Comparison of ENCODE assay signal across 18 cellular contexts in genomic region chr14:32009221-32009620, GRCh38.
DNase-seq lines count a peak whose midpoint lies in the region; ATAC-seq and TF ChIP-seq lines count a peak whose summit lies in the region.
"Had no signal": no experiment of that assay in that cellular context is flagged by ENCODE, and none has a peak within 500 bp of the region (broad histone marks: within the 10 kb centered on the region; RNA-seq: fewer than 3 reads in every experiment).

No MANE protein-coding gene starts in this region.

- H3K18ac ChIP-seq in trophoblast cell (ENCODE audit: low read length) (no peak overlapping the region), neuronal stem cell (ENCODE audit: low read length) (no peak overlapping the region)

- no peak overlapping the region for H2BK5ac ChIP-seq in trophoblast cell (ENCODE audit: low read depth, low read length, poor library complexity)
- H2BK5ac ChIP-seq in neuronal stem cell (ENCODE audit: low read length): no peak overlapping the region

- H2BK15ac ChIP-seq in neuronal stem cell (ENCODE audit: low read length): no peak overlapping the region

- H2AFZ ChIP-seq in HCT116 (ENCODE audit: low read depth, low read length, poor library complexity, severe bottlenecking) (no peak overlapping the region), trophoblast cell (ENCODE audit: insufficient read depth, low read length, poor library complexity) (no peak overlapping the region), neuronal stem cell (ENCODE audit: low read length) (no peak overlapping the region)
- H2AFZ ChIP-seq: GM23248 had no signal

- H3K36me3 ChIP-seq in BLaER1 (no peaks in the 10 kb centered on the region), HCT116 (ENCODE audit: control insufficient read depth in 1 of 2, insufficient read depth in 2 of 2, low read length in 2 of 2) (no peaks in the 10 kb centered on the region), trophoblast cell (ENCODE audit: control insufficient read depth in 1 of 2, insufficient read depth in 2 of 2, low read length in 2 of 2) (no peaks in the 10 kb centered on the region), neuronal stem cell (replicated peaks in 1 of 2; ENCODE audit: control insufficient read depth in 2 of 2, insufficient read depth in 2 of 2, low read length in 2 of 2) (no peaks in the 10 kb centered on the region)
- no peaks in the 10 kb centered on the region for H3K36me3 ChIP-seq in effector memory CD4-positive, alpha-beta T cell (ENCODE audit: control insufficient read depth, insufficient read depth, low read length)
- H3K36me3 ChIP-seq: HAP-1 had no signal

- no peaks in the 10 kb centered on the region for H3K9me2 ChIP-seq in HCT116 (ENCODE audit: insufficient read depth)

- ATAC-seq in HCT116 (no peak), GM21526 (IDR thresholded peaks at IDR 0.05; ENCODE audit: low FRiP score, unreplicated experiment) (no peak)
- ATAC-seq in naive thymus-derived CD8-positive, alpha-beta T cell: no peak
- ATAC-seq: HepG2 had no signal

- no peak overlapping the region for H3K14ac ChIP-seq in trophoblast cell (ENCODE audit: low read length)
- no peak overlapping the region for H3K14ac ChIP-seq in neuronal stem cell (ENCODE audit: low read length)

- TF ChIP-seq RAD21 in HCT116 (IDR thresholded peaks at IDR 0.05; ENCODE audit: low read depth): no peak

- intact Hi-C loops in HCT116 (cut with micrococcal nuclease): no loop called here

- no peaks in the 10 kb centered on the region for H3K36me3 Mint-ChIP-seq in naive thymus-derived CD8-positive, alpha-beta T cell
- H3K36me3 Mint-ChIP-seq: IgD-negative memory B cell had no signal

- H2BK12ac ChIP-seq in trophoblast cell (ENCODE audit: low read length) (no peak overlapping the region), neuronal stem cell (ENCODE audit: low read length) (no peak overlapping the region)

- H3K9me3 Mint-ChIP-seq in naive thymus-derived CD8-positive, alpha-beta T cell: no peaks in the 10 kb centered on the region
- H3K9me3 Mint-ChIP-seq: CD4-positive, alpha-beta T cell; IgD-negative memory B cell had no signal

- H3K23ac ChIP-seq in trophoblast cell (ENCODE audit: low read length) (no peak overlapping the region), neuronal stem cell (ENCODE audit: low read depth, low read length, poor library complexity) (no peak overlapping the region)

- H4K20me1 ChIP-seq in BLaER1 (no peaks in the 10 kb centered on the region), HCT116 (ENCODE audit: insufficient read depth) (no peaks in the 10 kb centered on the region)

- POLR2A ChIA-PET in HCT116 (lab: Charles Lee): no interaction called here
- POLR2A ChIA-PET in naive thymus-derived CD8-positive, alpha-beta T cell (lab: Charles Lee): no interaction called here

- H3K79me2 ChIP-seq in HCT116 (ENCODE audit: insufficient read depth, low read length): no peaks in the 10 kb centered on the region
- H3K79me2 ChIP-seq in trophoblast cell (ENCODE audit: control insufficient read depth, insufficient read depth, low read length, poor library complexity): peaks cover under 1% of the 10 kb centered on the region

- H3K4ac ChIP-seq in trophoblast cell (ENCODE audit: low read depth, low read length): no peak overlapping the region
- no peak overlapping the region for H3K4ac ChIP-seq in neuronal stem cell (ENCODE audit: low read length)

- no peak overlapping the region for H3K4me3 Mint-ChIP-seq in naive thymus-derived CD8-positive, alpha-beta T cell
- H3K4me3 Mint-ChIP-seq: B cell; CD4-positive, alpha-beta T cell; IgD-negative memory B cell had no signal

- CTCF ChIA-PET in HCT116 (lab: Charles Lee): no interaction called here

- H4K91ac ChIP-seq in trophoblast cell (ENCODE audit: low read depth, low read length) (no peak overlapping the region), neuronal stem cell (ENCODE audit: low read depth, low read length, poor library complexity) (no peak overlapping the region)

- H4K12ac ChIP-seq in trophoblast cell (ENCODE audit: low read depth, low read length): no peak overlapping the region

- H3K4me1 ChIP-seq in BLaER1 (peaks cover 55% of the 10 kb centered on the region), HCT116 (ENCODE audit: control insufficient read depth in 1 of 2, insufficient read depth in 2 of 2, low read length in 2 of 2) (peaks cover 23 to 54% of the 10 kb centered on the region in 2 experiments), trophoblast cell (ENCODE audit: control insufficient read depth in 1 of 2, insufficient read depth in 2 of 2, low read length in 2 of 2) (peaks cover 15 to 16% of the 10 kb centered on the region in 2 experiments), neuronal stem cell (ENCODE audit: control insufficient read depth in 2 of 2, insufficient read depth in 1 of 2, low read depth in 1 of 2, low read length in 2 of 2) (peaks cover 2 to 10% of the 10 kb centered on the region in 2 donors)
- H3K4me1 ChIP-seq in effector memory CD4-positive, alpha-beta T cell (ENCODE audit: control insufficient read depth, insufficient read depth, low read length, poor library complexity, severe bottlenecking): no peaks in the 10 kb centered on the region

- H4K8ac ChIP-seq in trophoblast cell (ENCODE audit: low read depth, low read length) (no peak overlapping the region), neuronal stem cell (ENCODE audit: low read depth, low read length) (no peak overlapping the region)

- H3K4me1 Mint-ChIP-seq in naive thymus-derived CD8-positive, alpha-beta T cell: peaks cover 0 to 1% (median 0%) of the 10 kb centered on the region in 4 donors

- H3K27me3 ChIP-seq in BLaER1: no peaks in the 10 kb centered on the region
- H3K27me3 ChIP-seq in HCT116 (ENCODE audit: insufficient read depth, low read length): no peaks in the 10 kb centered on the region
- H3K27me3 ChIP-seq in trophoblast cell (ENCODE audit: insufficient read depth, low read length): no peaks in the 10 kb centered on the region
- peaks cover 0 to 11% (median 0%) of the 10 kb centered on the region in 3 experiments for H3K27me3 ChIP-seq in neuronal stem cell (ENCODE audit: control insufficient read depth in 3 of 3, insufficient read depth in 3 of 3, low read depth in 1 of 3, low read length in 3 of 3)
- H3K27me3 ChIP-seq in effector memory CD4-positive, alpha-beta T cell (replicated peaks; ENCODE audit: control insufficient read depth, insufficient read depth, low read length, poor library complexity, severe bottlenecking): no peaks in the 10 kb centered on the region

- H3K9ac ChIP-seq in BLaER1 (no peak overlapping the region), HCT116 (ENCODE audit: low read length) (no peak overlapping the region), trophoblast cell (ENCODE audit: low read length) (no peak overlapping the region), neuronal stem cell (ENCODE audit: low read depth, low read length, poor library complexity) (no peak overlapping the region)
- H3K9ac ChIP-seq: GM23248 had no signal

- peaks cover 2% of the 10 kb centered on the region for H3K79me1 ChIP-seq in trophoblast cell (ENCODE audit: low read length)
- no peaks in the 10 kb centered on the region for H3K79me1 ChIP-seq in neuronal stem cell (ENCODE audit: low read depth, low read length)

- BruUV-seq in HCT116 (replicated peaks; lab: Mats Ljungman, UMichigan): no TSS peak

- H2BK120ac ChIP-seq in trophoblast cell (ENCODE audit: insufficient read depth, low read length, poor library complexity) (no peak overlapping the region), neuronal stem cell (ENCODE audit: low read depth, low read length) (no peak overlapping the region)

- H3K4me2 ChIP-seq in BLaER1 (peak overlapping the region; percentile 82; the same call in 1 of the 2 replicates), HCT116 (ENCODE audit: low read length) (peak overlapping the region; percentile 61; the same call in 1 of the 2 replicates), trophoblast cell (ENCODE audit: low read length) (no peak overlapping the region), neuronal stem cell (ENCODE audit: insufficient read depth, low read length, poor library complexity, severe bottlenecking) (no peak overlapping the region)

- H3K27ac ChIP-seq in BLaER1: no peak overlapping the region; the same call in 1 of the 2 replicates
- no peak overlapping the region for H3K27ac ChIP-seq in HCT116 (ENCODE audit: low read depth, low read length)
- H3K27ac ChIP-seq in trophoblast cell (ENCODE audit: low read depth, low read length): no peak overlapping the region
- no peak overlapping the region for H3K27ac ChIP-seq in neuronal stem cell (replicated peaks; ENCODE audit: low read length)
- no peak overlapping the region for H3K27ac ChIP-seq in effector memory CD4-positive, alpha-beta T cell (ENCODE audit: insufficient read depth, low read length, poor library complexity, severe bottlenecking)
- H3K27ac ChIP-seq: C4-2B, GM23248 had no signal

- H3K4me3 ChIP-seq in BLaER1: no peak overlapping the region
- H3K4me3 ChIP-seq in HCT116 (replicated peaks in 1 of 2; ENCODE audit: low read depth in 1 of 2, low read length in 2 of 2): no peak overlapping the region
- H3K4me3 ChIP-seq in trophoblast cell (ENCODE audit: low read depth, low read length): no peak overlapping the region
- H3K4me3 ChIP-seq in neuronal stem cell (ENCODE audit: low read length in 2 of 2): no peak overlapping the region
- no peak overlapping the region for H3K4me3 ChIP-seq in effector memory CD4-positive, alpha-beta T cell (ENCODE audit: insufficient read depth, low read depth, low read length, poor library complexity, severe bottlenecking)
- H3K4me3 ChIP-seq: GM23248, HAP-1 had no signal

- RAD21 ChIA-PET in HCT116 (lab: Charles Lee; ENCODE audit: low non-redundant PET in 1 of 2, low total read pairs in 2 of 2, uncharacterized antibody in 2 of 2, unreplicated experiment in 2 of 2): no interaction called here

- TF ChIP-seq POLR2A in HCT116 (IDR thresholded peaks at IDR 0.05; ENCODE audit: borderline replicate concordance, extremely low read depth, insufficient read depth, insufficient read length): no peak

- H3K27me3 Mint-ChIP-seq in naive thymus-derived CD8-positive, alpha-beta T cell: peaks cover 1 to 42% (median 13%) of the 10 kb centered on the region in 5 donors
- H3K27me3 Mint-ChIP-seq: IgD-negative memory B cell had no signal

- DNase-seq in HCT116 (ENCODE audit: low read depth, low spot score): no peak
- peak; percentile 53 to 79 for DNase-seq in trophoblast cell
- DNase-seq in neuronal stem cell (ENCODE audit: low spot score): no peak
- DNase-seq in effector memory CD4-positive, alpha-beta T cell: no peak
- DNase-seq in naive thymus-derived CD8-positive, alpha-beta T cell: no peak
- DNase-seq: 8988T; CD4-positive, alpha-beta T cell; DMS79 treated with DMSO at 0.1 percent for 48 hours; GF-D8; GM23248; KBM-7 had no signal

- H3K27ac Mint-ChIP-seq in naive thymus-derived CD8-positive, alpha-beta T cell: no peak overlapping the region
- H3K27ac Mint-ChIP-seq: B cell; CD4-positive, alpha-beta T cell; IgD-negative memory B cell had no signal

- H2AK5ac ChIP-seq in trophoblast cell (ENCODE audit: low read length) (no peak overlapping the region), neuronal stem cell (ENCODE audit: low read depth, low read length) (no peak overlapping the region)

- no CpG with 5 or more reads among the region's 1 CpG for WGBS in trophoblast cell (ENCODE audit: extremely low coverage, insufficient coverage, insufficient read length)
- WGBS in neuronal stem cell (ENCODE audit: extremely low coverage in 2 of 2, insufficient read length in 2 of 2, insufficient replicate concordance in 1 of 2), 2 donors: no CpG with 5 or more reads among the region's 1 CpG

- no peaks in the 10 kb centered on the region for H3K9me3 ChIP-seq in BLaER1
- H3K9me3 ChIP-seq in HCT116 (ENCODE audit: control insufficient read depth in 1 of 2, insufficient read depth in 1 of 2, low read depth in 1 of 2, low read length in 2 of 2): no peaks in the 10 kb centered on the region
- H3K9me3 ChIP-seq in trophoblast cell (ENCODE audit: insufficient read depth, low read depth, low read length): no peaks in the 10 kb centered on the region
- no peaks in the 10 kb centered on the region for H3K9me3 ChIP-seq in neuronal stem cell (replicated peaks in 1 of 2; ENCODE audit: control insufficient read depth in 2 of 2, insufficient read depth in 1 of 2, low read depth in 1 of 2, low read length in 2 of 2)
- no peaks in the 10 kb centered on the region for H3K9me3 ChIP-seq in effector memory CD4-positive, alpha-beta T cell (ENCODE audit: control insufficient read depth, low read length)
- H3K9me3 ChIP-seq: HAP-1 had no signal

- TF ChIP-seq CTCF in HCT116 (IDR thresholded peaks at IDR 0.05 in 2 of 3, conservative IDR thresholded peaks at IDR 0.05 in 1 of 3; ENCODE audit: borderline replicate concordance in 1 of 3, insufficient read depth in 1 of 3, low read depth in 2 of 3, low read length in 2 of 3): no peak

Comparison
In these comparisons a context has a peak if more than half of its experiments do, and no peak if none do; other contexts are left out.
1. H3K4me2 ChIP-seq: peak in BLaER1 (single experiment) and HCT116 (single experiment); none in trophoblast cell (single experiment) and neuronal stem cell (single experiment).
2. DNase-seq: peak in trophoblast cell (2 of 2); none in HCT116 (single experiment), neuronal stem cell (single experiment), effector memory CD4-positive, alpha-beta T cell (0 of 3) and naive thymus-derived CD8-positive, alpha-beta T cell (0 of 10).